ENCODE assay signal across 8 cellular contexts in the genomic region with DNA sequence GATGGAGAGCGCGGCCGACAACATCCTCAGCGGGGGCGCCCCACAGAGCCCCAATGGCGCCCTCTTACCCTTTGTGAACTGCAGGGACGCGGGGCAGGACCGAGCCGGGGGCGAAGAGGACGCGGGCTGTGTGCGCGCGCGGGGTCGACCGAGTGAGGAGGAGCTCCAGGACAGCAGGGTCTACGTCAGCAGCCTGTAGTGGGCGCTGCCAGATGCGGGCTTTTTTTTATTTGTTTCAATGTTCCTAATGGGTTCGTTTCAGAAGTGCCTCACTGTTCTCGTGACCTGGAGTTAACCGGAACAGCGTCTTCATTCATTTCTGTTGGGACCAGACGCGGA.
DNase-seq lines count a peak whose midpoint lies in the region; ATAC-seq and TF ChIP-seq lines count a peak whose summit lies in the region.

No MANE protein-coding gene starts in this region.

- no peaks in the 10 kb centered on the region for H3K4me1 ChIP-seq in mucosa of stomach (ENCODE audit: control insufficient read depth, insufficient read depth, low read length)
- peaks cover 0 to 24% (median 15%) of the 10 kb centered on the region in 4 donors for H3K4me1 ChIP-seq in stomach

- peak; percentile 82 for DNase-seq in DMS79 treated with DMSO at 0.1 percent for 48 hours (lab: John Stamatoyannopoulos, UW)
- peak in 4 of 5 donors; percentile 34 to 64 (median 40) for DNase-seq in T-helper 1 cell
- no peak for DNase-seq in brain microvascular endothelial cell
- DNase-seq in stomach: no peak
- no peak for DNase-seq in cerebellar cortex (ENCODE audit: low spot score)
- no peak for DNase-seq in AG20443 (ENCODE audit: low spot score)

- 9 to 32% (median 11%) methylated on average over 25 to 28 of the region's 28 CpGs for WGBS in stomach, 5 donors

- TF ChIP-seq CTCF in brain microvascular endothelial cell (IDR thresholded peaks at IDR 0.05; ENCODE audit: low read depth, low read length, missing control alignments) (peak; percentile 28), stomach (IDR thresholded peaks at IDR 0.05) (no peak)

- TF ChIP-seq EP300 in stomach (IDR thresholded peaks at IDR 0.05): no peak

- in situ Hi-C loops in brain microvascular endothelial cell (cut with HindIII; ENCODE audit: low pct_ligation_motif_present, low sequenced_read_pairs): no loop called here

- H3K4me3 ChIP-seq in brain microvascular endothelial cell (ENCODE audit: low read depth, low read length) (peak overlapping the region; percentile 30), mucosa of stomach (ENCODE audit: low read length) (peak overlapping the region; percentile 14), stomach (peak overlapping the region; percentile 46 to 66 (median 52))

- H3K36me3 ChIP-seq in brain microvascular endothelial cell (replicated peaks) (no peaks in the 10 kb centered on the region), mucosa of stomach (ENCODE audit: control insufficient read depth, insufficient read depth, low read length) (no peaks in the 10 kb centered on the region), stomach (peaks cover 11 to 53% (median 25%) of the 10 kb centered on the region in 4 donors)

- ATAC-seq in HG03045 (IDR thresholded peaks at IDR 0.05; ENCODE audit: unreplicated experiment): peak; percentile 6

- TF ChIP-seq POLR2A in stomach (IDR thresholded peaks at IDR 0.05): no peak

- H3K9ac ChIP-seq in mucosa of stomach (ENCODE audit: low read length): peak overlapping the region; percentile 39

- peaks cover 2% of the 10 kb centered on the region for H3K27me3 ChIP-seq in brain microvascular endothelial cell (replicated peaks)
- peaks cover 10% of the 10 kb centered on the region for H3K27me3 ChIP-seq in mucosa of stomach (ENCODE audit: control insufficient read depth, insufficient read depth, low read length)
- H3K27me3 ChIP-seq in stomach: peaks cover 0 to 6% (median 0%) of the 10 kb centered on the region in 3 donors

- H3K27ac ChIP-seq in brain microvascular endothelial cell (no peak overlapping the region), stomach (peak overlapping the region in 4 of 5 donors; percentile 49 to 72 (median 66))

- intact Hi-C loops in stomach (cut with DNase I; ENCODE audit: low total_unique reads): no loop called here

- H3K9me3 ChIP-seq in mucosa of stomach (ENCODE audit: control insufficient read depth, low read length): no peaks in the 10 kb centered on the region
- H3K9me3 ChIP-seq in stomach: no peaks in the 10 kb centered on the region

Comparison
In these comparisons a context has a peak if more than half of its experiments do, and no peak if none do; other contexts are left out.
1. DNase-seq: peak in DMS79 treated with DMSO at 0.1 percent for 48 hours (single experiment) and T-helper 1 cell (4 of 5); none in brain microvascular endothelial cell (single experiment), stomach (single experiment), cerebellar cortex (single experiment) and AG20443 (single experiment).
2. Peak in every context shown above with its lines, with median percentiles within 50 percentile points of each other: H3K4me3 ChIP-seq.